Comparison of ENCODE assay signal across 22 cellular contexts in the genomic region with DNA sequence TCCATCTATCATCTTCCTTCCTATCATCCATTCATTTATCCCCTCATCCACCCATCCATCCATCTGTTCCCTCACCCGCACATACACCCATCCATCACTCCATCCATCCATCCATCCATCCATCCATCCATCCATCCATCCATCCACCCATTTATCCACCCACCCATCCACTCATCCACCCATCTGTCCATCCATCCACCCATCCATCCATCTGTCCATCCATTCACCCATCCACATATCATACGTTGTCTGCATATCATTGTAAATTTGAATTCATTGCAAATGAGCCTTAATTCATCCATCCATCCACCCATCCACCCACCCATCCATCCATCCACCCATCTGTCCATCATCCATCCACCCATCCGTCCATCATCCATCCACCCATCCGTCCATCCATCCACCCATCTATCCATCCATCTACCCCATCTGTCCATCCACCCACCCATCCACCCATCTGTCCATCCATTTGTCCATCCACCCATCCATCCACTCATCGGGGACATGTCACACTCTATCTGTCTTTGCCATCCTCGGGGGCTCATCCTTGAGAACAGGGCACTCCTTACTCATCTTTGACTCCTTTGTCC. TPM values are rescaled to one million over a fixed set of nuclear protein-coding genes. Genes with fewer than 3 reads are reported as not detected.
DNase-seq lines count a peak whose midpoint lies in the region; ATAC-seq, FAIRE-seq and TF ChIP-seq lines count a peak whose summit lies in the region.
"Had no signal": no experiment of that assay in that cellular context is flagged by ENCODE, and none has a peak within 500 bp of the region (broad histone marks: within the 10 kb centered on the region; RNA-seq: fewer than 3 reads in every experiment).

No MANE protein-coding gene starts in this region.

- H3K27me3 Mint-ChIP-seq in activated naive CD8-positive, alpha-beta T cell treated with anti-CD3 and anti-CD28 coated beads, Interleukin-2, amount 10 ng/mL, durations not matched to agents 7 days and 5 days: no peaks in the 10 kb centered on the region
- H3K27me3 Mint-ChIP-seq in activated naive CD8-positive, alpha-beta T cell treated with anti-CD3 and anti-CD28 coated beads, Interleukin-2, amount 50 U/mL, for 24 hours: no peaks in the 10 kb centered on the region
- peaks cover 8% of the 10 kb centered on the region for H3K27me3 Mint-ChIP-seq in nephron (ENCODE audit: low read depth)
- no peaks in the 10 kb centered on the region for H3K27me3 Mint-ChIP-seq in natural killer cell treated with Interleukin-12 subunit alpha and Interleukin-12 subunit beta and Interleukin-15 and Interleukin-18, amount 100 ng/mL, for 72 hours
- H3K27me3 Mint-ChIP-seq: stimulated activated naive CD8-positive, alpha-beta T cell treated with anti-CD3 and anti-CD28 coated beads, Interleukin-15, amount 100 ng/mL, for 72 hours had no signal

- H3K9me3 Mint-ChIP-seq in activated naive CD8-positive, alpha-beta T cell treated with anti-CD3 and anti-CD28 coated beads, Interleukin-2, amount 10 ng/mL, durations not matched to agents 7 days and 5 days: no peaks in the 10 kb centered on the region
- H3K9me3 Mint-ChIP-seq in activated naive CD8-positive, alpha-beta T cell treated with anti-CD3 and anti-CD28 coated beads, Interleukin-2, amount 50 U/mL, for 24 hours: no peaks in the 10 kb centered on the region
- no peaks in the 10 kb centered on the region for H3K9me3 Mint-ChIP-seq in nephron
- H3K9me3 Mint-ChIP-seq in natural killer cell treated with Interleukin-12 subunit alpha and Interleukin-12 subunit beta and Interleukin-15 and Interleukin-18, amount 100 ng/mL, for 72 hours: peaks cover 6% of the 10 kb centered on the region
- H3K9me3 Mint-ChIP-seq: stimulated activated naive CD8-positive, alpha-beta T cell treated with anti-CD3 and anti-CD28 coated beads, Interleukin-15, amount 100 ng/mL, for 72 hours had no signal

- TF ChIP-seq EP300 in GM12878 (IDR thresholded peaks at IDR 0.05; ENCODE audit: borderline replicate concordance in 1 of 2, control insufficient read depth in 1 of 2, low read depth in 2 of 2, low read length in 2 of 2): no peak

- no peaks in the 10 kb centered on the region for H3K27me3 ChIP-seq in GM12878 (replicated peaks in 1 of 2; ENCODE audit: control insufficient read depth in 2 of 2, insufficient read depth in 2 of 2, low read length in 1 of 2)
- H3K27me3 ChIP-seq in upper lobe of right lung: no peaks in the 10 kb centered on the region
- H3K27me3 ChIP-seq: Peyer's patch, right atrium auricular region, transverse colon had no signal

- no peak for DNase-seq in activated naive CD8-positive, alpha-beta T cell treated with anti-CD3 and anti-CD28 coated beads, Interleukin-2, amount 10 ng/mL, durations not matched to agents 7 days and 5 days
- DNase-seq in activated naive CD8-positive, alpha-beta T cell treated with anti-CD3 and anti-CD28 coated beads, Interleukin-2, amount 50 U/mL, for 24 hours: no peak
- DNase-seq in GM12878 (ENCODE audit: low read depth, low spot score) (no peak), upper lobe of right lung (peak; percentile 1), HuH-7 (ENCODE audit: low spot score) (no peak), AML-193 (lab: John Stamatoyannopoulos, UW) (no peak)
- no peak for DNase-seq in natural killer cell treated with Interleukin-12 subunit alpha and Interleukin-12 subunit beta and Interleukin-15 and Interleukin-18, amount 100 ng/mL, for 72 hours (ENCODE audit: low spot score)
- DNase-seq: activated CD8-positive, alpha-beta T cell treated with anti-CD3 and anti-CD28 coated beads, Interleukin-2, amount 10 ng/mL, durations not matched to agents 7 days and 5 days; activated gamma-delta T cell treated with Interleukin-2 at 50 U/mL for 16 hours; GDM1; NCI-H1694 treated with DMSO at 0.1 percent for 48 hours; NCI-H2171; NK-92 treated with Interleukin-12 subunit alpha and Interleukin-12 subunit beta, amount 100 ng/mL, for 24 hours; Peyer's patch; stimulated activated CD4-positive, alpha-beta T cell treated with anti-CD3 and anti-CD28 coated beads, Interleukin-12 subunit alpha, Interleukin-12 subunit beta, amount 100 ng/mL, for 4 hours; stimulated activated CD4-positive, alpha-beta T cell treated with anti-CD3 and anti-CD28 coated beads, Interleukin-4, amount 100 ng/mL, for 24 hours; stimulated activated naive CD8-positive, alpha-beta T cell treated with anti-CD3 and anti-CD28 coated beads, Interleukin-15, amount 100 ng/mL, for 72 hours; transverse colon had no signal

- intact Hi-C loops in GM12878 (cut with micrococcal nuclease; ENCODE audit: unreplicated experiment) (no loop called here), upper lobe of right lung (cut with DNase I) (no loop called here)

- no peak overlapping the region for H3K4me2 ChIP-seq in GM12878 (ENCODE audit: control insufficient read depth, insufficient read depth)

- no TSS peak for BruUV-seq in GM12878 (replicated peaks; lab: Mats Ljungman, UMichigan)

- no peak for TF ChIP-seq CTCF in GM12878 (IDR thresholded peaks at IDR 0.05 in 2 of 3, conservative IDR thresholded peaks at IDR 0.05 in 1 of 3; ENCODE audit: control insufficient read depth in 2 of 3, extremely low read depth in 1 of 3, insufficient read depth in 1 of 3, low read depth in 3 of 3, low read length in 3 of 3)
- TF ChIP-seq CTCF in nephron (IDR thresholded peaks at IDR 0.05; ENCODE audit: unreplicated experiment in 3 of 3): no peak
- TF ChIP-seq CTCF in upper lobe of right lung (IDR thresholded peaks at IDR 0.05): no peak

- H3K36me3 ChIP-seq in GM12878 (ENCODE audit: control insufficient read depth in 2 of 2, insufficient read depth in 2 of 2, low read length in 1 of 2) (no peaks in the 10 kb centered on the region), upper lobe of right lung (no peaks in the 10 kb centered on the region)
- H3K36me3 ChIP-seq: Peyer's patch, right atrium auricular region, transverse colon had no signal

- CTCF ChIA-PET in GM12878 (lab: Yijun Ruan, JAX): interaction anchor here (1.0 to 4.1 kb wide), 3 partner anchors 15 to 23 kb away, joined by 3 to 20 read pairs (median 16); no protein-coding TSS in a partner anchor

- RAD21 ChIA-PET in GM12878 (lab: Charles Lee; ENCODE audit: unreplicated experiment): interaction anchor here (1.2 to 6.5 kb wide), 3 partner anchors 12 to 394 kb away, joined by 3 to 89 read pairs (median 22); no protein-coding TSS in a partner anchor

- POLR2A ChIA-PET in activated naive CD8-positive, alpha-beta T cell treated with anti-CD3 and anti-CD28 coated beads, Interleukin-2, amount 10 ng/mL, durations not matched to agents 7 days and 5 days (lab: Charles Lee): no interaction called here
- POLR2A ChIA-PET in GM12878 (lab: Charles Lee): interaction anchor here (2.0 to 7.1 kb wide), 4 partner anchors 15 to 23 kb away, joined by 4 to 170 read pairs (median 50); no protein-coding TSS in a partner anchor

- H3K4me1 Mint-ChIP-seq in activated naive CD8-positive, alpha-beta T cell treated with anti-CD3 and anti-CD28 coated beads, Interleukin-2, amount 10 ng/mL, durations not matched to agents 7 days and 5 days: peaks cover 3% of the 10 kb centered on the region
- H3K4me1 Mint-ChIP-seq in activated naive CD8-positive, alpha-beta T cell treated with anti-CD3 and anti-CD28 coated beads, Interleukin-2, amount 50 U/mL, for 24 hours: peaks cover 35% of the 10 kb centered on the region
- peaks cover 61% of the 10 kb centered on the region for H3K4me1 Mint-ChIP-seq in nephron
- peaks cover 20 to 35% of the 10 kb centered on the region in 2 donors for H3K4me1 Mint-ChIP-seq in natural killer cell treated with Interleukin-12 subunit alpha and Interleukin-12 subunit beta and Interleukin-15 and Interleukin-18, amount 100 ng/mL, for 72 hours (ENCODE audit: low read depth in 2 of 2)

- FAIRE-seq in GM12878 (lab: Jason Lieb, UNC): no peak
- FAIRE-seq: bronchial epithelial cell had no signal

- ATAC-seq in activated naive CD8-positive, alpha-beta T cell treated with anti-CD3 and anti-CD28 coated beads, Interleukin-2, amount 10 ng/mL, durations not matched to agents 7 days and 5 days (ENCODE audit: low read depth): no peak
- no peak for ATAC-seq in activated naive CD8-positive, alpha-beta T cell treated with anti-CD3 and anti-CD28 coated beads, Interleukin-2, amount 50 U/mL, for 24 hours
- no peak for ATAC-seq in GM12878
- ATAC-seq in upper lobe of right lung: no peak
- ATAC-seq in natural killer cell treated with Interleukin-12 subunit alpha and Interleukin-12 subunit beta and Interleukin-15 and Interleukin-18, amount 100 ng/mL, for 72 hours: no peak
- ATAC-seq: activated CD4-positive, CD25-positive, alpha-beta regulatory T cell treated with anti-CD3 and anti-CD28 coated beads, Interleukin-2, amount 50 U/mL, for 24 hours; activated CD8-positive, alpha-beta T cell treated with anti-CD3 and anti-CD28 coated beads, Interleukin-2, amount 10 ng/mL, durations not matched to agents 7 days and 5 days; stimulated activated naive CD8-positive, alpha-beta T cell treated with anti-CD3 and anti-CD28 coated beads, Interleukin-15, amount 100 ng/mL, for 72 hours had no signal

- no peak overlapping the region for H2AFZ ChIP-seq in GM12878 (ENCODE audit: control insufficient read depth, low read depth, low read length)

- H3K27ac ChIP-seq in GM12878 (ENCODE audit: control insufficient read depth, insufficient read depth) (no peak overlapping the region), upper lobe of right lung (no peak overlapping the region)
- H3K27ac ChIP-seq: Peyer's patch, right atrium auricular region, transverse colon had no signal

- peaks cover 3% of the 10 kb centered on the region for H3K36me3 Mint-ChIP-seq in activated naive CD8-positive, alpha-beta T cell treated with anti-CD3 and anti-CD28 coated beads, Interleukin-2, amount 10 ng/mL, durations not matched to agents 7 days and 5 days
- H3K36me3 Mint-ChIP-seq in activated naive CD8-positive, alpha-beta T cell treated with anti-CD3 and anti-CD28 coated beads, Interleukin-2, amount 50 U/mL, for 24 hours (ENCODE audit: low read depth): no peaks in the 10 kb centered on the region
- no peaks in the 10 kb centered on the region for H3K36me3 Mint-ChIP-seq in nephron (ENCODE audit: low read depth)
- no peaks in the 10 kb centered on the region for H3K36me3 Mint-ChIP-seq in natural killer cell treated with Interleukin-12 subunit alpha and Interleukin-12 subunit beta and Interleukin-15 and Interleukin-18, amount 100 ng/mL, for 72 hours

- H3K79me2 ChIP-seq in GM12878 (ENCODE audit: control insufficient read depth, insufficient read depth, low read length): peaks cover 35% of the 10 kb centered on the region

- H3K27ac Mint-ChIP-seq in activated naive CD8-positive, alpha-beta T cell treated with anti-CD3 and anti-CD28 coated beads, Interleukin-2, amount 10 ng/mL, durations not matched to agents 7 days and 5 days: peak overlapping the region; percentile 60
- no peak overlapping the region for H3K27ac Mint-ChIP-seq in activated naive CD8-positive, alpha-beta T cell treated with anti-CD3 and anti-CD28 coated beads, Interleukin-2, amount 50 U/mL, for 24 hours
- H3K27ac Mint-ChIP-seq in nephron: peak overlapping the region; percentile 3 to 61 (median 40)
- peak overlapping the region in 1 of 2 donors; percentile 3 for H3K27ac Mint-ChIP-seq in natural killer cell treated with Interleukin-12 subunit alpha and Interleukin-12 subunit beta and Interleukin-15 and Interleukin-18, amount 100 ng/mL, for 72 hours
- H3K27ac Mint-ChIP-seq: activated CD8-positive, alpha-beta T cell treated with anti-CD3 and anti-CD28 coated beads, Interleukin-2, amount 10 ng/mL, durations not matched to agents 7 days and 5 days; stimulated activated naive CD8-positive, alpha-beta T cell treated with anti-CD3 and anti-CD28 coated beads, Interleukin-15, amount 100 ng/mL, for 72 hours had no signal

- H3K4me3 ChIP-seq in GM12878 (no peak overlapping the region), upper lobe of right lung (no peak overlapping the region)
- H3K4me3 ChIP-seq: Peyer's patch, right atrium auricular region, transverse colon had no signal

- TF ChIP-seq POLR2A in GM12878 (IDR thresholded peaks at IDR 0.05; ENCODE audit: low read depth, low read length): no peak

- no peak for TF ChIP-seq RAD21 in GM12878 (IDR thresholded peaks at IDR 0.05; ENCODE audit: insufficient read depth, low read depth, low read length)

- H3K4me3 Mint-ChIP-seq in activated naive CD8-positive, alpha-beta T cell treated with anti-CD3 and anti-CD28 coated beads, Interleukin-2, amount 10 ng/mL, durations not matched to agents 7 days and 5 days: no peak overlapping the region
- H3K4me3 Mint-ChIP-seq in activated naive CD8-positive, alpha-beta T cell treated with anti-CD3 and anti-CD28 coated beads, Interleukin-2, amount 50 U/mL, for 24 hours: no peak overlapping the region
- peak overlapping the region in 2 of 3 experiments; percentile 23 to 29 for H3K4me3 Mint-ChIP-seq in nephron
- H3K4me3 Mint-ChIP-seq in natural killer cell treated with Interleukin-12 subunit alpha and Interleukin-12 subunit beta and Interleukin-15 and Interleukin-18, amount 100 ng/mL, for 72 hours: no peak overlapping the region
- H3K4me3 Mint-ChIP-seq: activated CD8-positive, alpha-beta T cell treated with anti-CD3 and anti-CD28 coated beads, Interleukin-2, amount 10 ng/mL, durations not matched to agents 7 days and 5 days; stimulated activated naive CD8-positive, alpha-beta T cell treated with anti-CD3 and anti-CD28 coated beads, Interleukin-15, amount 100 ng/mL, for 72 hours had no signal

- WGBS in GM12878 (ENCODE audit: insufficient coverage, insufficient replicate concordance, low lambda C conversion rate, missing lambda C conversion rate): 90% methylated on average over 6 of the region's 6 CpGs

- SMC1A ChIA-PET in GM12878 (lab: Charles Lee; ENCODE audit: uncharacterized antibody, unreplicated experiment): interaction anchor here (1.6 to 6.7 kb wide), 3 partner anchors 16 to 40 kb away, joined by 3 to 123 read pairs (median 34); no protein-coding TSS in a partner anchor

- H3K4me1 ChIP-seq in GM12878 (ENCODE audit: control insufficient read depth, insufficient read depth, low read length): peaks cover 17% of the 10 kb centered on the region
- H3K4me1 ChIP-seq in upper lobe of right lung: peaks cover 5% of the 10 kb centered on the region

- H4K20me1 ChIP-seq in GM12878 (ENCODE audit: control insufficient read depth, insufficient read depth): no peaks in the 10 kb centered on the region

- in situ Hi-C loops in GM12878 (cut with MboI): no loop called here

- no peak overlapping the region for H3K9ac ChIP-seq in GM12878 (ENCODE audit: control insufficient read depth, insufficient read depth, low read length)

- H3K9me3 ChIP-seq in GM12878 (replicated peaks; ENCODE audit: control insufficient read depth, insufficient read depth, low read length) (no peaks in the 10 kb centered on the region), upper lobe of right lung (no peaks in the 10 kb centered on the region)
- H3K9me3 ChIP-seq: Peyer's patch, right atrium auricular region, transverse colon had no signal

RNA-seq across cellular contexts. Expression of a gene that starts 48.9 kb away (rescaled TPM):
- 10 to 100 TPM; 59.5 to 64.6 TPM for total RNA-seq in activated naive CD8-positive, alpha-beta T cell treated with anti-CD3 and anti-CD28 coated beads, Interleukin-2, amount 10 ng/mL, durations not matched to agents 7 days and 5 days
- total RNA-seq in GM12878 (2013; cell fraction: nucleolus; rRNA removed): 241 and 274 TPM in 2 replicates
- total RNA-seq in GM12878 (2014; rRNA removed): 13.8 and 16.3 TPM in 2 replicates
- 6.4 TPM in 2 replicates for total RNA-seq in GM12878 (2014; rRNA removed; fragmentation: Illumina TruSeq; extraction: Trizol)
- total RNA-seq in GM12878 (2021): 48.6 and 55.2 TPM in 2 replicates
- 8.1 TPM for polyA plus RNA-seq in GM12878 (2011; ENCODE audit: low read depth)
- polyA plus RNA-seq in GM12878 (2011; rRNA removed): 4.2 and 6.7 TPM in 2 replicates
- polyA plus RNA-seq in GM12878 (2011; cell fraction: cytosol; rRNA removed): 6.3 and 8.5 TPM in 2 replicates
- 45.6 and 48.9 TPM in 2 replicates for polyA plus RNA-seq in GM12878 (2011; cell fraction: nucleus; rRNA removed)
- 17.9 and 26.7 TPM in 2 replicates for polyA plus RNA-seq in GM12878 (2012)
- 10.2 and 15.1 TPM in 2 replicates for polyA plus RNA-seq in GM12878 (2014; fragmentation: Illumina TruSeq; extraction: Trizol)
- polyA plus RNA-seq in GM12878 (2014; fragmentation: Nextera tagmentation; extraction: Ambion mirVana): 1 to 10 TPM in 1 of 2 experiments, under 1 TPM in 1; 0.92 to 2.0 TPM
- polyA plus RNA-seq in GM12878 (2014; rRNA removed): 17.9 and 23.3 TPM in 2 replicates
- polyA plus RNA-seq in GM12878 (2016; fragmentation: Nextera tagmentation; extraction: Ambion mirVana): 1 to 10 TPM; 8.1 to 9.0 TPM
- 14.2 and 22.2 TPM in 2 replicates for polyA minus RNA-seq in GM12878 (2011; rRNA and poly(A)+ RNA removed)
- polyA minus RNA-seq in GM12878 (2011; cell fraction: cytosol; rRNA and poly(A)+ RNA removed): 11.4 and 16.2 TPM in 2 replicates
- 53.2 and 58.7 TPM in 2 replicates for polyA minus RNA-seq in GM12878 (2011; cell fraction: nucleus; rRNA and poly(A)+ RNA removed)
- 61.6 TPM for total RNA-seq in upper lobe of right lung
- 10 to 100 TPM; 93.7 to 95.8 TPM for total RNA-seq in natural killer cell treated with Interleukin-12 subunit alpha and Interleukin-12 subunit beta and Interleukin-15 and Interleukin-18, amount 100 ng/mL, for 72 hours

Comparison
In these comparisons a context has a peak if more than half of its experiments do, and no peak if none do; other contexts are left out.
1. H3K4me3 Mint-ChIP-seq: peak in nephron (2 of 3); none in activated naive CD8-positive, alpha-beta T cell treated with anti-CD3 and anti-CD28 coated beads, Interleukin-2, amount 10 ng/mL, durations not matched to agents 7 days and 5 days (single experiment), activated naive CD8-positive, alpha-beta T cell treated with anti-CD3 and anti-CD28 coated beads, Interleukin-2, amount 50 U/mL, for 24 hours (single experiment) and natural killer cell treated with Interleukin-12 subunit alpha and Interleukin-12 subunit beta and Interleukin-15 and Interleukin-18, amount 100 ng/mL, for 72 hours (single experiment).